ENCODE assay signal across 13 cellular contexts in genomic region chr3:197961582-197961945, GRCh38. TPM values are rescaled to one million over a fixed set of nuclear protein-coding genes. Genes with fewer than 3 reads are reported as not detected.
DNase-seq lines count a peak whose midpoint lies in the region; ATAC-seq and TF ChIP-seq lines count a peak whose summit lies in the region.
"Had no signal": no experiment of that assay in that cellular context is flagged by ENCODE, and none has a peak within 500 bp of the region (broad histone marks: within the 10 kb centered on the region; RNA-seq: fewer than 3 reads in every experiment).

No MANE protein-coding gene starts in this region.

- H3K4me3 ChIP-seq in KMS-11 (IDR thresholded peaks at IDR 0.05; ENCODE audit: insufficient read depth, low read depth, low read length): no peak overlapping the region
- no peak overlapping the region for H3K4me3 ChIP-seq in vagina

- no peaks in the 10 kb centered on the region for H4K20me1 ChIP-seq in KMS-11 (ENCODE audit: insufficient read depth)

- H3K9me3 ChIP-seq in vagina: no peaks in the 10 kb centered on the region
- H3K9me3 ChIP-seq: left ventricle myocardium inferior had no signal

- peak overlapping the region; percentile 55 for H3K27ac Mint-ChIP-seq in activated T-helper 1 cell treated with anti-CD3 and anti-CD28 coated beads, Interleukin-12 subunit alpha, Interleukin-12 subunit beta, Interleukin-2, Interleukin-4 antibody, amounts not matched to agents 30 ng/mL and 10 ng/mL and 1 ng/mL, durations not matched to agents 14 hours and 24 hours and 36 hours
- H3K27ac Mint-ChIP-seq in natural killer cell: peak overlapping the region; percentile 90 to 93

- intact Hi-C loops in activated T-helper 1 cell treated with anti-CD3 and anti-CD28 coated beads, Interleukin-12 subunit alpha, Interleukin-12 subunit beta, Interleukin-2, Interleukin-4 antibody, amounts not matched to agents 30 ng/mL and 10 ng/mL and 1 ng/mL, durations not matched to agents 14 hours and 24 hours and 36 hours (cut with micrococcal nuclease): loop anchor here (5.0 kb wide), 1 partner anchor 209 kb away; no protein-coding TSS in a partner anchor
- intact Hi-C loops in natural killer cell (cut with micrococcal nuclease): no loop called here
- intact Hi-C loops in vagina (cut with DNase I): no loop called here

- H3K4me1 ChIP-seq in KMS-11 (ENCODE audit: low read depth, poor library complexity, severe bottlenecking) (peaks cover 15% of the 10 kb centered on the region), vagina (peaks cover 26% of the 10 kb centered on the region)

- H3K27ac ChIP-seq in KMS-11 (no peak overlapping the region), vagina (no peak overlapping the region)

- H3K9me3 Mint-ChIP-seq in activated T-helper 1 cell treated with anti-CD3 and anti-CD28 coated beads, Interleukin-12 subunit alpha, Interleukin-12 subunit beta, Interleukin-2, Interleukin-4 antibody, amounts not matched to agents 30 ng/mL and 10 ng/mL and 1 ng/mL, durations not matched to agents 14 hours and 24 hours and 36 hours: no peaks in the 10 kb centered on the region
- H3K9me3 Mint-ChIP-seq in natural killer cell: no peaks in the 10 kb centered on the region

- no peaks in the 10 kb centered on the region for H3K36me3 ChIP-seq in KMS-11 (ENCODE audit: insufficient read depth)
- H3K36me3 ChIP-seq in vagina: peaks cover 0 to 3% of the 10 kb centered on the region in 2 donors

- TF ChIP-seq CTCF in KMS-11 (conservative IDR thresholded peaks at IDR 0.05; ENCODE audit: low read depth, low read length) (no peak), natural killer cell (IDR thresholded peaks at IDR 0.05) (no peak), vagina (IDR thresholded peaks at IDR 0.05) (no peak)

- peak; percentile 44 for DNase-seq in SIG-M5 treated with dmso at 0.1 percent for 504 hours (lab: John Stamatoyannopoulos, UW; ENCODE audit: unreplicated experiment)
- DNase-seq in SIG-M5 (lab: John Stamatoyannopoulos, UW): no peak
- DNase-seq in activated T-helper 1 cell treated with anti-CD3 and anti-CD28 coated beads, Interleukin-12 subunit alpha, Interleukin-12 subunit beta, Interleukin-2, Interleukin-4 antibody, amounts not matched to agents 30 ng/mL and 10 ng/mL and 1 ng/mL, durations not matched to agents 14 hours and 24 hours and 36 hours (ENCODE audit: low spot score): no peak
- no peak for DNase-seq in natural killer cell
- no peak for DNase-seq in vagina (ENCODE audit: extremely low spot score in 2 of 2)
- DNase-seq: 8988T; DMS79 treated with DMSO at 0.1 percent for 48 hours; effector memory CD4-positive, alpha-beta T cell; left ventricle myocardium inferior; NCI-H226 had no signal

- H3K27me3 Mint-ChIP-seq in activated T-helper 1 cell treated with anti-CD3 and anti-CD28 coated beads, Interleukin-12 subunit alpha, Interleukin-12 subunit beta, Interleukin-2, Interleukin-4 antibody, amounts not matched to agents 30 ng/mL and 10 ng/mL and 1 ng/mL, durations not matched to agents 14 hours and 24 hours and 36 hours (ENCODE audit: insufficient read depth): no peaks in the 10 kb centered on the region
- H3K27me3 Mint-ChIP-seq in natural killer cell (ENCODE audit: low read depth in 2 of 2): no peaks in the 10 kb centered on the region

- H3K4me1 Mint-ChIP-seq in activated T-helper 1 cell treated with anti-CD3 and anti-CD28 coated beads, Interleukin-12 subunit alpha, Interleukin-12 subunit beta, Interleukin-2, Interleukin-4 antibody, amounts not matched to agents 30 ng/mL and 10 ng/mL and 1 ng/mL, durations not matched to agents 14 hours and 24 hours and 36 hours (ENCODE audit: low read depth): peaks cover 51% of the 10 kb centered on the region
- peaks cover 40 to 49% of the 10 kb centered on the region in 2 donors for H3K4me1 Mint-ChIP-seq in natural killer cell

- ATAC-seq in natural killer cell (no peak), GM21447 (IDR thresholded peaks at IDR 0.05; ENCODE audit: unreplicated experiment) (no peak), GM21528 (IDR thresholded peaks at IDR 0.05; ENCODE audit: low FRiP score, unreplicated experiment) (no peak)

- H3K9ac ChIP-seq in KMS-11: no peak overlapping the region

- peak overlapping the region; percentile 57; the same call in 1 of the 2 replicates for H3K4me2 ChIP-seq in KMS-11

- peak overlapping the region; percentile 65 for H3K4me3 Mint-ChIP-seq in activated T-helper 1 cell treated with anti-CD3 and anti-CD28 coated beads, Interleukin-12 subunit alpha, Interleukin-12 subunit beta, Interleukin-2, Interleukin-4 antibody, amounts not matched to agents 30 ng/mL and 10 ng/mL and 1 ng/mL, durations not matched to agents 14 hours and 24 hours and 36 hours
- H3K4me3 Mint-ChIP-seq in natural killer cell: peak overlapping the region; percentile 91

- peaks cover 15% of the 10 kb centered on the region for H3K36me3 Mint-ChIP-seq in activated T-helper 1 cell treated with anti-CD3 and anti-CD28 coated beads, Interleukin-12 subunit alpha, Interleukin-12 subunit beta, Interleukin-2, Interleukin-4 antibody, amounts not matched to agents 30 ng/mL and 10 ng/mL and 1 ng/mL, durations not matched to agents 14 hours and 24 hours and 36 hours (ENCODE audit: low read depth)
- no peaks in the 10 kb centered on the region for H3K36me3 Mint-ChIP-seq in natural killer cell

- no peaks in the 10 kb centered on the region for H3K79me2 ChIP-seq in KMS-11 (ENCODE audit: insufficient read depth, low read depth)

- H3K27me3 ChIP-seq in KMS-11 (ENCODE audit: insufficient read depth, low read depth): no peaks in the 10 kb centered on the region
- H3K27me3 ChIP-seq in vagina: no peaks in the 10 kb centered on the region

- H2AFZ ChIP-seq in KMS-11 (ENCODE audit: low read depth): no peak overlapping the region

- no peak for TF ChIP-seq POLR2A in vagina (IDR thresholded peaks at IDR 0.05)

RNA-seq across cellular contexts. Expression of gene LMLN, which starts 1.5 kb away (rescaled TPM):
- 2.8 and 3.7 TPM in 2 replicates for total RNA-seq in activated T-helper 1 cell treated with anti-CD3 and anti-CD28 coated beads, Interleukin-12 subunit alpha, Interleukin-12 subunit beta, Interleukin-2, Interleukin-4 antibody, amounts not matched to agents 30 ng/mL and 10 ng/mL and 1 ng/mL, durations not matched to agents 14 hours and 24 hours and 36 hours
- 1 to 10 TPM; 2.3 to 4.5 (median 4.0) TPM for total RNA-seq in natural killer cell
- 18.9 TPM for total RNA-seq in vagina

RNA-seq across cellular contexts. Expression of gene RPL35A, which starts 11.6 kb away (rescaled TPM):
- total RNA-seq in activated T-helper 1 cell treated with anti-CD3 and anti-CD28 coated beads, Interleukin-12 subunit alpha, Interleukin-12 subunit beta, Interleukin-2, Interleukin-4 antibody, amounts not matched to agents 30 ng/mL and 10 ng/mL and 1 ng/mL, durations not matched to agents 14 hours and 24 hours and 36 hours: 1,253 and 1,262 TPM in 2 replicates
- total RNA-seq in natural killer cell (100 to 1,000 TPM; 693 to 869 (median 848) TPM), vagina (371 TPM)
